In the genomic region with DNA sequence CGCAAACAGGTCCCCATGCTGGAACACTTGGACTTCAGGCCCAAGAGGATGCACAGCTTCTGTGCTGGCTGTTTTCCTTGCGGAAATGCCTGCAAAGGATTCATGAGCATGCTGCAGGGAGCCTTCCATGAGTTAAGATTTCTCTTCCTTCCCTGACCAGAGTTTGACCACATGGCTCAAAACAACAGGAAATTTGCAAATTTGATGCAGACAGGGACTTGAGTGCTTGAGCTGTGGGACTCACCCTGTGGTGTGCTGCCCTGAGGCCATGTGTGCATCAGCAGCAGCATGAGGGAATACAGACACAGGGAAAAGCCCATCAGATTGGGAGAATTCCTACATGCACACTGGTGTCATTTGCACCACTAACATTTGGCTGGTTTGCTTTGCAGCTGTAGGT, we compare ENCODE assay signal across 24 cellular contexts.
"Had no signal": no experiment of that assay in that cellular context is flagged by ENCODE, and none has a peak within 500 bp of the region (broad histone marks: within the 10 kb centered on the region; RNA-seq: fewer than 3 reads in every experiment).

No MANE protein-coding gene starts in this region.

- H3K27ac ChIP-seq: colonic mucosa, heart right ventricle, left ventricle myocardium inferior, lower lobe of right lung, neural progenitor cell, pancreas, stomach, thoracic aorta, transverse colon had no signal

- H3K4me1 ChIP-seq: colonic mucosa, heart right ventricle, left ventricle myocardium inferior, lower lobe of right lung, neural progenitor cell, pancreas, stomach, transverse colon had no signal

- DNase-seq: colonic mucosa; dermis blood vessel endothelial cell; erythroblast; foreskin melanocyte; heart right ventricle; hypothalamus; immature natural killer cell; kidney; left cardiac atrium; left ventricle myocardium inferior; lower lobe of right lung; midbrain; occipital lobe; pancreas; right cardiac atrium; small intestine; stimulated activated CD4-positive, alpha-beta T cell treated with anti-CD3 and anti-CD28 coated beads, Interleukin-12 subunit alpha, Interleukin-12 subunit beta, amount 100 ng/mL, for 4 hours; stimulated activated naive CD4-positive, alpha-beta T cell; stomach; substantia nigra; transverse colon had no signal

- H3K36me3 ChIP-seq: colonic mucosa, heart right ventricle, left ventricle myocardium inferior, lower lobe of right lung, neural progenitor cell, pancreas, stomach, thoracic aorta, transverse colon had no signal

- H3K4me3 ChIP-seq: colonic mucosa, heart right ventricle, left ventricle myocardium inferior, lower lobe of right lung, neural progenitor cell, pancreas, stomach, thoracic aorta, transverse colon had no signal

- ATAC-seq: heart right ventricle; left cardiac atrium; lower lobe of right lung; natural killer cell treated with Interleukin-12 subunit alpha and Interleukin-12 subunit beta and Interleukin-15 and Interleukin-18, amount 100 ng/mL, for 72 hours; pancreas; right cardiac atrium had no signal

- H3K9ac ChIP-seq: neural progenitor cell had no signal

- H3K4me2 ChIP-seq: neural progenitor cell had no signal

- H3K27me3 ChIP-seq: colonic mucosa, heart right ventricle, neural progenitor cell, pancreas, stomach, transverse colon had no signal
